1 cellular context compared by ENCODE assay signal in genomic region chr10:101817542-101818118, GRCh38.
A peak's percentile ranks its signal among the peaks of the same experiment; 100 is the strongest.
TF ChIP-seq lines count a peak whose summit lies in the region.

No MANE protein-coding gene starts in this region.

TF ChIP-seq in K562, 482 proteins besides CTCF, POLR2A, EP300 and RAD21 (continued from another document):
- TF ChIP-seq CEBPZ (IDR thresholded peaks at IDR 0.05; ENCODE audit: borderline replicate concordance, low read depth, low read length) (no peak), CREM (IDR thresholded peaks at IDR 0.05; ENCODE audit: low read depth) (peak; percentile 90), TAF1 (IDR thresholded peaks at IDR 0.05; ENCODE audit: control insufficient read depth, extremely low read depth, insufficient read depth, low read length, severe bottlenecking) (peak; percentile 51)
- TF ChIP-seq, protein P1, sequence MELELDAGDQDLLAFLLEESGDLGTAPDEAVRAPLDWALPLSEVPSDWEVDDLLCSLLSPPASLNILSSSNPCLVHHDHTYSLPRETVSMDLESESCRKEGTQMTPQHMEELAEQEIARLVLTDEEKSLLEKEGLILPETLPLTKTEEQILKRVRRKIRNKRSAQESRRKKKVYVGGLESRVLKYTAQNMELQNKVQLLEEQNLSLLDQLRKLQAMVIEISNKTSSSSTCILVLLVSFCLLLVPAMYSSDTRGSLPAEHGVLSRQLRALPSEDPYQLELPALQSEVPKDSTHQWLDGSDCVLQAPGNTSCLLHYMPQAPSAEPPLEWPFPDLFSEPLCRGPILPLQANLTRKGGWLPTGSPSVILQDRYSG (tag; conservative IDR thresholded peaks at IDR 0.05; ENCODE audit: low read depth) = no peak
TF ChIP-seq in K562: peak in this region for 19.
